ENCODE assay signal across 1 cellular context in the genomic region with DNA sequence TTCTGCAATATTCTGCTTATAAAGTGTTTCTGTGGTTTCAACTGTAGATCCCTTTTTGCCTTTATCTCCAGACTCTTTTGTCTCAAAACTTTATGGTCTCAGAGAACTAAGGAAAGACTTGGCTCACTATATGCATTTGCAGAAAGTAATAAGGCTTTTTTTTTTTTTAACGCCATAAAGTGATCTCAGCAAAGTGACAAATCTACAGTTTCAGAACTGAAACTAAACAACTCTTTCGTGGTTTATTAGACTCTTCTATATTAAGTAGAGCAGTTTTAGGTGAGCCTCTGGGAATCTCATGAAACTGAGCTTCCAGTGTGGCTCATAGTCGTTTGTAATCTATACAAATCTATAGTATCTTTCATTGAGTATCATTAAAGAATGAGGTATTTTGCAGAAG.
TF ChIP-seq lines count a peak whose summit lies in the region.

No MANE protein-coding gene starts in this region.

TF ChIP-seq in endothelial cell of umbilical vein, 7 proteins besides CTCF, POLR2A, EP300 and RAD21:
- TF ChIP-seq GATA2 (IDR thresholded peaks at IDR 0.05; ENCODE audit: insufficient read depth, insufficient read length, low read depth, low read length) (no peak), POLR2AphosphoS5 (IDR thresholded peaks at IDR 0.05; ENCODE audit: insufficient read depth, low read depth, low read length) (no peak), MYC (IDR thresholded peaks at IDR 0.05; ENCODE audit: low read depth, low read length) (no peak), FOS (IDR thresholded peaks at IDR 0.05; ENCODE audit: borderline replicate concordance, insufficient read depth, low read length) (no peak), EZH2 (IDR thresholded peaks at IDR 0.05; ENCODE audit: borderline replicate concordance, low read depth, low read length, severe bottlenecking) (no peak), JUN (IDR thresholded peaks at IDR 0.05; ENCODE audit: borderline replicate concordance, insufficient read depth, insufficient read length, low read depth) (no peak)
- TF ChIP-seq, protein P1, sequence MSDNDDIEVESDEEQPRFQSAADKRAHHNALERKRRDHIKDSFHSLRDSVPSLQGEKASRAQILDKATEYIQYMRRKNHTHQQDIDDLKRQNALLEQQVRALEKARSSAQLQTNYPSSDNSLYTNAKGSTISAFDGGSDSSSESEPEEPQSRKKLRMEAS (IDR thresholded peaks at IDR 0.05; ENCODE audit: insufficient read depth, insufficient read length) = no peak
